Comparison of ENCODE assay signal across 16 cellular contexts in genomic region chr13:99766641-99767045, GRCh38.
DNase-seq lines count a peak whose midpoint lies in the region; ATAC-seq and TF ChIP-seq lines count a peak whose summit lies in the region.
"Had no signal": no experiment of that assay in that cellular context is flagged by ENCODE, and none has a peak within 500 bp of the region (broad histone marks: within the 10 kb centered on the region; RNA-seq: fewer than 3 reads in every experiment).

No MANE protein-coding gene starts in this region.

- DNase-seq in ELF-1 (ENCODE audit: low read depth, low spot score) (peak; percentile 68), LNCaP clone FGC (ENCODE audit: low read depth) (peak; percentile 11), kidney tubule cell (ENCODE audit: low spot score) (peak; percentile 23), NCI-H526 treated with DMSO at 0.1 percent for 48 hours (lab: John Stamatoyannopoulos, UW) (no peak), mesothelial cell of epicardium (ENCODE audit: low spot score in 2 of 2, unreplicated experiment in 2 of 2) (no peak)
- DNase-seq: foreskin melanocyte, MM.1S, pancreas had no signal

- H3K27ac ChIP-seq in VCaP = no peak overlapping the region
- H3K27ac ChIP-seq: pancreas had no signal

- peak; percentile 58 for TF ChIP-seq CTCF in LNCaP clone FGC (IDR thresholded peaks at IDR 0.05; ENCODE audit: control insufficient read depth, extremely low read depth, insufficient read depth)
- TF ChIP-seq CTCF in VCaP (conservative IDR thresholded peaks at IDR 0.05) = peak; percentile 87
- TF ChIP-seq CTCF in mesothelial cell of epicardium (IDR thresholded peaks at IDR 0.05; ENCODE audit: unreplicated experiment) = no peak

- H3K4me3 Mint-ChIP-seq in mesothelial cell of epicardium = no peak overlapping the region
- H3K4me3 Mint-ChIP-seq: activated naive CD8-positive, alpha-beta T cell; dendritic cell treated with granulocyte-macrophage colony-stimulating factor and Interleukin-4, amounts not matched to agents 40 ng/mL and 50 ng/mL, for 4 days; memory B cell; stimulated activated naive CD8-positive, alpha-beta T cell treated with anti-CD3 and anti-CD28 coated beads, Interleukin-15, Interleukin-2, amounts not matched to agents 100 ng/mL and 50 ng/mL, for 24 hours; T-helper 2 cell treated with Interferon-gamma antibody and Interleukin-4, amounts not matched to agents 5 μg/mL and 100 μg/mL, for 36 hours had no signal

- no peaks in the 10 kb centered on the region for H3K27me3 Mint-ChIP-seq in mesothelial cell of epicardium (ENCODE audit: low read depth)
- H3K27me3 Mint-ChIP-seq: activated naive CD8-positive, alpha-beta T cell; dendritic cell treated with granulocyte-macrophage colony-stimulating factor and Interleukin-4, amounts not matched to agents 40 ng/mL and 50 ng/mL, for 4 days; memory B cell; stimulated activated naive CD8-positive, alpha-beta T cell treated with anti-CD3 and anti-CD28 coated beads, Interleukin-15, Interleukin-2, amounts not matched to agents 100 ng/mL and 50 ng/mL, for 24 hours had no signal

- H3K4me3 ChIP-seq in LNCaP clone FGC (ENCODE audit: low read depth, low read length) = no peak overlapping the region
- H3K4me3 ChIP-seq: pancreas had no signal

- H3K36me3 Mint-ChIP-seq in mesothelial cell of epicardium = peaks cover 15% of the 10 kb centered on the region

- ATAC-seq in HG02798 (IDR thresholded peaks at IDR 0.05; ENCODE audit: poor library complexity, unreplicated experiment) (no peak), GM21717 (IDR thresholded peaks at IDR 0.05; ENCODE audit: unreplicated experiment) (no peak)
- ATAC-seq: pancreas had no signal

- peaks cover 53% of the 10 kb centered on the region for H3K9me3 Mint-ChIP-seq in mesothelial cell of epicardium

- no peak overlapping the region for H3K27ac Mint-ChIP-seq in mesothelial cell of epicardium
- H3K27ac Mint-ChIP-seq: activated naive CD8-positive, alpha-beta T cell; dendritic cell treated with granulocyte-macrophage colony-stimulating factor and Interleukin-4, amounts not matched to agents 40 ng/mL and 50 ng/mL, for 4 days; memory B cell; stimulated activated naive CD8-positive, alpha-beta T cell treated with anti-CD3 and anti-CD28 coated beads, Interleukin-15, Interleukin-2, amounts not matched to agents 100 ng/mL and 50 ng/mL, for 24 hours; T-helper 2 cell treated with Interferon-gamma antibody and Interleukin-4, amounts not matched to agents 5 μg/mL and 100 μg/mL, for 36 hours had no signal

- peaks cover 2% of the 10 kb centered on the region for H3K4me1 Mint-ChIP-seq in mesothelial cell of epicardium

Comparison
In these comparisons a context has a peak if more than half of its experiments do, and no peak if none do; other contexts are left out.
1. DNase-seq: peak in ELF-1 (single experiment), LNCaP clone FGC (single experiment) and kidney tubule cell (single experiment); none in NCI-H526 treated with DMSO at 0.1 percent for 48 hours (single experiment) and mesothelial cell of epicardium (0 of 2).